1 cellular context compared by ENCODE assay signal in the genomic region with DNA sequence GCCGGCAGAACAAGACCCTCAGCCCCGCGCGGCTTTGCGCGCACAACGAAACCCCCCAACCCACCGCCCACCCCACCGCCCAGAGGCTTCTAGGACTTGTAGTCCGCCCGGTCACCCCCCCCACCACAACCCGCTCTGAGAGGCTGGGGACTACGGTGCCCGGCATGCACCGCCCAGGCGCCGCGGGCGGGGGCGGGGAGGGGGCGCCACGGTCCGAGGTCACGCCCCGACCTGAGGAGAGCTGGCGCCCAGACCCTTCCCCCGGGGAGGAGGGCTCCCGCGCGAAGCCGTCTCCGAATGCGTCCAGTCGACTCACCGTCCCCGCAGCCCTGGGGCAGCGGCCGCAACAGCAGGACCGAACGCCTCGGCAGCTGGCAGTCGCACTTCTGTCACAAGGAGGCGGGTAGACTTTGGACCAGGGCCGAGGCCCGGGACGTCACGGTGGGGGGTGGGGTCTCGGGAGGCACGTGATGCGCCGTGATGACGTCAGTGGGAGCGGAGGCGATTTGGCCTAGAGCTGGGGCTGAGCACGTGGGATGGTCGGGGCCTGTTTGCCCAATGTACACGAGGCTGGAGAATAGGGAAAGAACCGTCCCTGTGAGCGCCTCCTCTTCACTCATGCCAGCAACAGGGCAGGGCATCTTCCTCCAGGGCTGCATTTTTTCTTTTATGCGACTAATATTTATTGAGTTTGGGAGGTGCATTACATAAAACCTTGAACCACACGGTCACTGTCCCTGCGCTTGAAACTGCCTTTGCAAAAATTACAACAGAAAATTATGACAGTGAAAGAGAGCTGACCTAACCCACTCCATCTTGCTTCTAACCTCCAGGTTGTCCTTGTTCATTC.
TF ChIP-seq lines count a peak whose summit lies in the region.

CDIP1 (minus strand) TSS at position 388 of the 850 bp plus-strand sequence. CDS start 24,643 bp downstream, outside the sequence.

TF ChIP-seq in HepG2, 621 proteins besides CTCF, POLR2A, EP300 and RAD21 (continued from another document and continues in another):
- TF ChIP-seq ZNF784 (CRISPR knock-in tag; IDR thresholded peaks at IDR 0.05; ENCODE audit: borderline replicate concordance) (peak; percentile 98), TFE3 (CRISPR knock-in tag; IDR thresholded peaks at IDR 0.05) (peak; percentile 99), HNRNPH1 (optimal IDR thresholded peaks at IDR 0.05; ENCODE audit: low read depth, low read length) (no peak), ZNF292 (CRISPR knock-in tag; IDR thresholded peaks at IDR 0.05; ENCODE audit: borderline replicate concordance, low read depth) (peak; percentile 62; the same call in 1 of the 2 replicates), RFXAP (CRISPR knock-in tag; IDR thresholded peaks at IDR 0.05; ENCODE audit: borderline replicate concordance) (peak; percentile 97), HDAC2 (CRISPR knock-in tag; IDR thresholded peaks at IDR 0.05) (peak; percentile 93), ARNTL (CRISPR knock-in tag; IDR thresholded peaks at IDR 0.05) (peak; percentile 97), ZNF883 (CRISPR knock-in tag; IDR thresholded peaks at IDR 0.05; ENCODE audit: not compliant biosample characterization) (peak; percentile 99), SPEN (CRISPR knock-in tag; IDR thresholded peaks at IDR 0.05; ENCODE audit: low read depth) (peak; percentile 99), HHEX (CRISPR knock-in tag; IDR thresholded peaks at IDR 0.05) (no peak; the same call in 1 of the 2 replicates), PBX3 (CRISPR knock-in tag; IDR thresholded peaks at IDR 0.05; ENCODE audit: borderline replicate concordance) (peak; percentile 88; the same call in 1 of the 2 replicates), RELA (CRISPR knock-in tag; IDR thresholded peaks at IDR 0.05) (no peak; the same call in 1 of the 2 replicates), PRDM10 (CRISPR knock-in tag; IDR thresholded peaks at IDR 0.05; ENCODE audit: low read depth) (no peak; the same call in 1 of the 2 replicates), ZNF687 (CRISPR knock-in tag; IDR thresholded peaks at IDR 0.05) (peak; percentile 100), SRY (CRISPR knock-in tag; IDR thresholded peaks at IDR 0.05) (peak; percentile 99), SIN3A (IDR thresholded peaks at IDR 0.05; ENCODE audit: borderline replicate concordance, low read depth, low read length) (peak; percentile 84; the same call in 1 of the 2 replicates), ZNF615 (CRISPR knock-in tag; IDR thresholded peaks at IDR 0.05; ENCODE audit: borderline replicate concordance) (peak; percentile 92), CENPT (CRISPR knock-in tag; IDR thresholded peaks at IDR 0.05; ENCODE audit: low read depth) (peak; percentile 98), ZFYVE20 (CRISPR knock-in tag; IDR thresholded peaks at IDR 0.05; ENCODE audit: borderline replicate concordance, low read depth) (peak; percentile 99), ZNF260 (CRISPR knock-in tag; IDR thresholded peaks at IDR 0.05; ENCODE audit: borderline replicate concordance, low read depth) (peak; percentile 97; the same call in 1 of the 2 replicates)
- TF ChIP-seq, protein P1, sequence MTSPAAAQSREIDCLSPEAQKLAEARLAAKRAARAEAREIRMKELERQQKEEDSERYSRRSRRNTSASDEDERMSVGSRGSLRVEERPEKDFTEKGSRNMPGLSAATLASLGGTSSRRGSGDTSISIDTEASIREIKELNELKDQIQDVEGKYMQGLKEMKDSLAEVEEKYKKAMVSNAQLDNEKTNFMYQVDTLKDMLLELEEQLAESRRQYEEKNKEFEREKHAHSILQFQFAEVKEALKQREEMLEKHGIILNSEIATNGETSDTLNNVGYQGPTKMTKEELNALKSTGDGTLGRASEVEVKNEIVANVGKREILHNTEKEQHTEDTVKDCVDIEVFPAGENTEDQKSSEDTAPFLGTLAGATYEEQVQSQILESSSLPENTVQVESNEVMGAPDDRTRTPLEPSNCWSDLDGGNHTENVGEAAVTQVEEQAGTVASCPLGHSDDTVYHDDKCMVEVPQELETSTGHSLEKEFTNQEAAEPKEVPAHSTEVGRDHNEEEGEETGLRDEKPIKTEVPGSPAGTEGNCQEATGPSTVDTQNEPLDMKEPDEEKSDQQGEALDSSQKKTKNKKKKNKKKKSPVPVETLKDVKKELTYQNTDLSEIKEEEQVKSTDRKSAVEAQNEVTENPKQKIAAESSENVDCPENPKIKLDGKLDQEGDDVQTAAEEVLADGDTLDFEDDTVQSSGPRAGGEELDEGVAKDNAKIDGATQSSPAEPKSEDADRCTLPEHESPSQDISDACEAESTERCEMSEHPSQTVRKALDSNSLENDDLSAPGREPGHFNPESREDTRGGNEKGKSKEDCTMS (CRISPR knock-in tag; conservative IDR thresholded peaks at IDR 0.05) = 0 out of 2 replicates have a peak, but pooled peaks have one; percentile 75
- TF ChIP-seq, protein P2, sequence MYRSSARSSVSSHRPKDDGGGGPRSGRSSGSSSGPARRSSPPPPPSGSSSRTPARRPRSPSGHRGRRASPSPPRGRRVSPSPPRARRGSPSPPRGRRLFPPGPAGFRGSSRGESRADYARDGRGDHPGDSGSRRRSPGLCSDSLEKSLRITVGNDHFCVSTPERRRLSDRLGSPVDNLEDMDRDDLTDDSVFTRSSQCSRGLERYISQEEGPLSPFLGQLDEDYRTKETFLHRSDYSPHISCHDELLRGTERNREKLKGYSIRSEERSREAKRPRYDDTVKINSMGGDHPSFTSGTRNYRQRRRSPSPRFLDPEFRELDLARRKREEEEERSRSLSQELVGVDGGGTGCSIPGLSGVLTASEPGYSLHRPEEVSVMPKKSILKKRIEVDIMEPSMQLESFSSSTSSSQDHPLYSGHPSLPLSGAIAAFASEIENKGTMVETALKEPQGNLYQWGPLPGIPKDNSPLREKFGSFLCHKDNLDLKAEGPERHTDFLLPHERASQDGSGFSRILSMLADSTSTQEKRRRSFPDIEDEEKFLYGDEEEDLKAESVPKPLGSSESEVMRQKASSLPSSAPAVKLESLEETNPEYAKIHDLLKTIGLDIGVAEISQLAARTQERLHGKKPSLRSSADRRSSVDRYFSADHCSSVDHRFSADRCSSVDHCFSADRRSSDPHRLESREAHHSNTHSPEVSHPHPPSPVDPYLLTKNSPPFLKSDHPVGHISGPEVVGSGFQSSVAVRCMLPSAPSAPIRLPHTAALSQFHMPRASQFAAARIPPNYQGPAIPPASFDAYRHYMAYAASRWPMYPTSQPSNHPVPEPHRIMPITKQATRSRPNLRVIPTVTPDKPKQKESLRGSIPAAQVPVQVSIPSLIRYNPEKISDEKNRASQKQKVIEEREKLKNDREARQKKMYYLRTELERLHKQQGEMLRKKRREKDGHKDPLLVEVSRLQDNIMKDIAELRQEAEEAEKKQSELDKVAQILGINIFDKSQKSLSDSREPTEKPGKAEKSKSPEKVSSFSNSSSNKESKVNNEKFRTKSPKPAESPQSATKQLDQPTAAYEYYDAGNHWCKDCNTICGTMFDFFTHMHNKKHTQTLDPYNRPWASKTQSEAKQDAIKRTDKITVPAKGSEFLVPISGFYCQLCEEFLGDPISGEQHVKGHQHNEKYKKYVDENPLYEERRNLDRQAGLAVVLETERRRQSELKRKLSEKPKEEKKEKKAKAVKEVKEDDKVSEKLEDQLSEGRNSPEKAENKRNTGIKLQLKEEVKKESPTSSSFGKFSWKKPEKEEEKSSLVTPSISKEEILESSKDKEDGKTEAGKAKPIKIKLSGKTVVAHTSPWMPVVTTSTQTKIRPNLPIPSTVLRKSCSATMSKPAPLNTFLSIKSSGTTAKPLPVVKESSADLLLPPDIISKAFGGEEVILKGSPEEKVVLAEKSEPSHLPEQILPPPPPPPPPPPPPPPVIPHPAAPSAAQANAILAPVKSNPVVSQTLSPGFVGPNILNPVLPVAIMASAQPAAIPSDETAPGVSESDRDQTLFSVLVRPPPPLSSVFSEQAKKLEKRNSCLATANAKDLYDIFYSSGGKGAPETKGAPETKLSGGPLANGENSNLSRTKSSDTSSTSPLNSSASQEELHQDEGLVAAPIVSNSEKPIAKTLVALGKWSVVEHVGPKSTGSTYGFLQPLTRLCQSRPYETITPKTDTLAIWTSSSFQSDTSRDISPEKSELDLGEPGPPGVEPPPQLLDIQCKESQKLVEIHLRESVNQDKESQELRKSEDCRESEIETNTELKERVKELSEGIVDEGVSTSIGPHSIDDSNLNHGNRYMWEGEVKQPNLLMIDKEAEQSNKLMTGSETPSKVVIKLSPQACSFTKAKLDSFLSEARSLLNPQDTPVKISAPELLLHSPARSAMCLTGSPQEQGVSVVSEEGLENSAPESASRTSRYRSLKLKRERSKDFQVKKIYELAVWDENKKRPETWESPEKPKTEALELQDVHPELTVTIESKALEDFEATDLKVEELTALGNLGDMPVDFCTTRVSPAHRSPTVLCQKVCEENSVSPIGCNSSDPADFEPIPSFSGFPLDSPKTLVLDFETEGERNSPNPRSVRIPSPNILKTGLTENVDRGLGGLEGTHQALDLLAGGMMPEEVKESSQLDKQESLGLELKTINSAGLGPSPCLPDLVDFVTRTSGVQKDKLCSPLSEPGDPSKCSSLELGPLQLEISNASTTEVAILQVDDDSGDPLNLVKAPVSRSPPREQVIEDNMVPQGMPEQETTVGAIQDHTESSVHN (CRISPR knock-in tag; IDR thresholded peaks at IDR 0.05) = peak; percentile 98
